In genomic region chr17:17013828-17014747, GRCh38 we compare ENCODE assay signal across 14 cellular contexts. TPM values are rescaled to one million over a fixed set of nuclear protein-coding genes. Genes with fewer than 3 reads are reported as not detected.
A peak's percentile ranks its signal among the peaks of the same experiment; 100 is the strongest.
DNase-seq lines count a peak whose midpoint lies in the region; ATAC-seq, FAIRE-seq and TF ChIP-seq lines count a peak whose summit lies in the region.
"Not testable (repeated sequence)": the region's sequence is repeated elsewhere in the genome, so short reads cannot be mapped to it uniquely, and the experiment has no call there.
"Had no signal": no experiment of that assay in that cellular context is flagged by ENCODE, and none has a peak within 500 bp of the region (broad histone marks: within the 10 kb centered on the region; RNA-seq: fewer than 3 reads in every experiment).

No MANE protein-coding gene starts in this region.

- not testable (repeated sequence) for FAIRE-seq in keratinocyte (lab: Jason Lieb, UNC)

- not testable (repeated sequence) for H3K9me1 ChIP-seq in keratinocyte (ENCODE audit: control insufficient read depth, extremely low read depth, insufficient read depth, low read length)

- peak overlapping the region; percentile 38 for H3K14ac ChIP-seq in neuronal stem cell (ENCODE audit: low read length)

- H3K4me2 ChIP-seq in HCT116 (ENCODE audit: low read length) (peak overlapping the region; percentile 60), keratinocyte (ENCODE audit: control insufficient read depth, extremely low read depth, insufficient read depth, low read depth, low read length) (peak overlapping the region; percentile 51)
- H3K4me2 ChIP-seq in neuronal stem cell (ENCODE audit: insufficient read depth, low read length, poor library complexity, severe bottlenecking) = not testable (repeated sequence)

- no CpG with 5 or more reads among the region's 14 CpGs for WGBS in neuronal stem cell (ENCODE audit: extremely low coverage in 2 of 2, insufficient read length in 2 of 2, insufficient replicate concordance in 1 of 2), 2 donors
- WGBS in stomach, 5 donors = 81 to 95% (median 88%) methylated on average over 9 to 13 of the region's 14 CpGs

- DNase-seq in HCT116 (ENCODE audit: low read depth, low spot score); SJSA1 (ENCODE audit: low read depth in 1 of 2, low spot score in 2 of 2); caudate nucleus (lab: John Stamatoyannopoulos, UW); epithelial cell of prostate (ENCODE audit: low read depth, low spot score); keratinocyte (ENCODE audit: low read depth, low spot score); neuronal stem cell (ENCODE audit: low spot score); stomach: not testable (repeated sequence)

- intact Hi-C loops in HCT116 (cut with micrococcal nuclease); stomach (cut with DNase I; ENCODE audit: low total_unique reads): not testable (repeated sequence)

- not testable (repeated sequence) for H4K8ac ChIP-seq in neuronal stem cell (ENCODE audit: low read depth, low read length)

- not testable (repeated sequence) for H3K27me3 ChIP-seq in HCT116 (ENCODE audit: insufficient read depth, low read length); SJSA1 (replicated peaks); keratinocyte (ENCODE audit: control insufficient read depth, extremely low read depth, insufficient read depth, low read length); neuronal stem cell (ENCODE audit: control insufficient read depth in 3 of 3, insufficient read depth in 3 of 3, low read depth in 1 of 3, low read length in 3 of 3); stomach

- not testable (repeated sequence) for H3K23ac ChIP-seq in neuronal stem cell (ENCODE audit: low read depth, low read length, poor library complexity)

- H2BK120ac ChIP-seq in neuronal stem cell (ENCODE audit: low read depth, low read length) = not testable (repeated sequence)

- not testable (repeated sequence) for H3K4ac ChIP-seq in neuronal stem cell (ENCODE audit: low read length)

- H2AFZ ChIP-seq in HCT116 (ENCODE audit: low read depth, low read length, poor library complexity, severe bottlenecking); keratinocyte (ENCODE audit: control insufficient read depth, low read length); neuronal stem cell (ENCODE audit: low read length): not testable (repeated sequence)

- not testable (repeated sequence) for TF ChIP-seq CTCF in HCT116 (IDR thresholded peaks at IDR 0.05 in 2 of 3, conservative IDR thresholded peaks at IDR 0.05 in 1 of 3; ENCODE audit: borderline replicate concordance in 1 of 3, insufficient read depth in 1 of 3, low read depth in 2 of 3, low read length in 2 of 3); stomach (IDR thresholded peaks at IDR 0.05)
- peak in 1 of 3 experiments; percentile 17 for TF ChIP-seq CTCF in keratinocyte (optimal IDR thresholded peaks at IDR 0.05 in 1 of 3, IDR thresholded peaks at IDR 0.05 in 1 of 3, conservative IDR thresholded peaks at IDR 0.05 in 1 of 3; ENCODE audit: extremely low read depth in 1 of 3, insufficient read depth in 2 of 3, low read length in 3 of 3)

- H3K36me3 ChIP-seq in HCT116 (ENCODE audit: control insufficient read depth in 1 of 2, insufficient read depth in 2 of 2, low read length in 2 of 2); SJSA1; keratinocyte (ENCODE audit: control insufficient read depth in 2 of 2, extremely low read depth in 1 of 2, insufficient read depth in 2 of 2, low read length in 2 of 2); neuronal stem cell (replicated peaks in 1 of 2; ENCODE audit: control insufficient read depth in 2 of 2, insufficient read depth in 2 of 2, low read length in 2 of 2); stomach: not testable (repeated sequence)

- not testable (repeated sequence) for TF ChIP-seq RAD21 in HCT116 (IDR thresholded peaks at IDR 0.05; ENCODE audit: low read depth)

- peak overlapping the region; percentile 20 to 40 for H3K4me3 ChIP-seq in HCT116 (replicated peaks in 1 of 2; ENCODE audit: low read depth in 1 of 2, low read length in 2 of 2)
- H3K4me3 ChIP-seq in SJSA1; keratinocyte (ENCODE audit: control insufficient read depth in 2 of 3, extremely low read depth in 1 of 3, insufficient read depth in 2 of 3, low read depth in 1 of 3, low read length in 3 of 3); neuronal stem cell (ENCODE audit: low read length in 2 of 2); stomach: not testable (repeated sequence)

- H3K9ac ChIP-seq in HCT116 (ENCODE audit: low read length) (peak overlapping the region; percentile 73), keratinocyte (ENCODE audit: control insufficient read depth, extremely low read depth, insufficient read depth, low read length) (peak overlapping the region; percentile 47)
- not testable (repeated sequence) for H3K9ac ChIP-seq in neuronal stem cell (ENCODE audit: low read depth, low read length, poor library complexity)

- not testable (repeated sequence) for H3K9me2 ChIP-seq in HCT116 (ENCODE audit: insufficient read depth)

- H2BK12ac ChIP-seq in neuronal stem cell (ENCODE audit: low read length) = not testable (repeated sequence)

- peaks cover 54 to 76% of the 10 kb centered on the region in 2 experiments for H3K4me1 ChIP-seq in HCT116 (ENCODE audit: control insufficient read depth in 1 of 2, insufficient read depth in 2 of 2, low read length in 2 of 2)
- peaks cover 18% of the 10 kb centered on the region for H3K4me1 ChIP-seq in SJSA1 (replicated peaks)
- H3K4me1 ChIP-seq in keratinocyte (ENCODE audit: control insufficient read depth, extremely low read depth, insufficient read depth, low read length) = peaks cover 36% of the 10 kb centered on the region
- not testable (repeated sequence) for H3K4me1 ChIP-seq in neuronal stem cell (ENCODE audit: control insufficient read depth in 2 of 2, insufficient read depth in 1 of 2, low read depth in 1 of 2, low read length in 2 of 2)
- peaks cover 22 to 41% (median 32%) of the 10 kb centered on the region in 4 donors for H3K4me1 ChIP-seq in stomach

- H3K18ac ChIP-seq in neuronal stem cell (ENCODE audit: low read length) = peak overlapping the region; percentile 76

- ATAC-seq in HCT116 = not testable (repeated sequence)

- H3K79me1 ChIP-seq in neuronal stem cell (ENCODE audit: low read depth, low read length) = not testable (repeated sequence)

- not testable (repeated sequence) for H3K79me2 ChIP-seq in HCT116 (ENCODE audit: insufficient read depth, low read length); keratinocyte (ENCODE audit: control insufficient read depth, insufficient read depth, low read length)

- not testable (repeated sequence) for TF ChIP-seq EP300 in stomach (IDR thresholded peaks at IDR 0.05)

- H3K27ac ChIP-seq in HCT116 (ENCODE audit: low read depth, low read length) (peak overlapping the region; percentile 71), SJSA1 (peak overlapping the region; percentile 62), caudate nucleus (ENCODE audit: low read depth, low read length) (peak overlapping the region; percentile 85), epithelial cell of prostate (peak overlapping the region; percentile 80), keratinocyte (ENCODE audit: control insufficient read depth, insufficient read depth, low read length) (peak overlapping the region; percentile 72), stomach (peak overlapping the region in 3 of 5 donors; percentile 40 to 86 (median 65))
- H3K27ac ChIP-seq in neuronal stem cell (replicated peaks; ENCODE audit: low read length) = not testable (repeated sequence)

- POLR2A ChIA-PET in HCT116 (lab: Charles Lee) = interaction anchor here (3.5 kb wide), 1 partner anchor 14 kb away, joined by 19 read pairs; no protein-coding TSS in a partner anchor

- H2AK5ac ChIP-seq in neuronal stem cell (ENCODE audit: low read depth, low read length) = not testable (repeated sequence)

- dilution Hi-C loops in keratinocyte (cut with MboI; ENCODE audit: extremely low pct_ligation_motif_present, low sequenced_read_pairs) = not testable (repeated sequence)

- not testable (repeated sequence) for H2BK15ac ChIP-seq in neuronal stem cell (ENCODE audit: low read length)

- H2BK5ac ChIP-seq in neuronal stem cell (ENCODE audit: low read length) = not testable (repeated sequence)

- BruUV-seq in HCT116 (replicated peaks; lab: Mats Ljungman, UMichigan) = TSS peak; percentile 80

- H4K20me1 ChIP-seq in HCT116 (ENCODE audit: insufficient read depth); keratinocyte (ENCODE audit: control insufficient read depth, extremely low read depth, insufficient read depth, low read length): not testable (repeated sequence)

- TF ChIP-seq POLR2A in HCT116 (IDR thresholded peaks at IDR 0.05; ENCODE audit: borderline replicate concordance, extremely low read depth, insufficient read depth, insufficient read length); stomach (IDR thresholded peaks at IDR 0.05): not testable (repeated sequence)

- H3K9me3 ChIP-seq in HCT116 (ENCODE audit: control insufficient read depth in 1 of 2, insufficient read depth in 1 of 2, low read depth in 1 of 2, low read length in 2 of 2); SJSA1 (replicated peaks); keratinocyte (ENCODE audit: control insufficient read depth, low read depth, low read length); neuronal stem cell (replicated peaks in 1 of 2; ENCODE audit: control insufficient read depth in 2 of 2, insufficient read depth in 1 of 2, low read depth in 1 of 2, low read length in 2 of 2); stomach: not testable (repeated sequence)

- CTCF ChIA-PET in HCT116 (lab: Charles Lee) = not testable (repeated sequence)

- not testable (repeated sequence) for H4K91ac ChIP-seq in neuronal stem cell (ENCODE audit: low read depth, low read length, poor library complexity)

- RAD21 ChIA-PET in HCT116 (lab: Charles Lee; ENCODE audit: low non-redundant PET in 1 of 2, low total read pairs in 2 of 2, uncharacterized antibody in 2 of 2, unreplicated experiment in 2 of 2) = not testable (repeated sequence)

RNA-seq across cellular contexts. Expression of gene MPRIP, which starts 28.2 kb away (rescaled TPM):
- 258 TPM for total RNA-seq in HCT116 (2021; ENCODE audit: unreplicated experiment)
- polyA plus RNA-seq in HCT116 (2012) = 131 and 153 TPM in 2 replicates
- total RNA-seq in SJSA1 (2014; rRNA removed; shearing (Covaris generic)) = 193 and 199 TPM in 2 replicates
- polyA plus RNA-seq in keratinocyte = 76.4 to 113 TPM (median 93.2 TPM) in 3 replicates
- 241 TPM for polyA plus RNA-seq in keratinocyte (2011; ENCODE audit: low read depth)
- polyA plus RNA-seq in keratinocyte (2011; cell fraction: cytosol; rRNA removed) = 61.6 and 75.3 TPM in 2 replicates
- 160 and 188 TPM in 2 replicates for polyA plus RNA-seq in keratinocyte (2011; cell fraction: nucleus; rRNA removed)
- polyA plus RNA-seq in keratinocyte (2012; ENCODE audit: low replicate concordance) = 132 and 155 TPM in 2 replicates
- 188 to 396 TPM (median 205 TPM) in 3 replicates for polyA minus RNA-seq in keratinocyte
- polyA minus RNA-seq in keratinocyte (2011; cell fraction: cytosol; rRNA and poly(A)+ RNA removed) = 102 TPM
- 123 and 162 TPM in 2 replicates for polyA minus RNA-seq in keratinocyte (2011; cell fraction: nucleus; rRNA and poly(A)+ RNA removed)
- polyA plus RNA-seq in neuronal stem cell (2013, experiment 1 of 2) = 67.7 TPM
- polyA plus RNA-seq in neuronal stem cell (2013, experiment 2 of 2) = 72.4 TPM
- 100 to 1,000 TPM; 145 to 518 (median 261) TPM for total RNA-seq in stomach
- 100 to 1,000 TPM in 2 of 3 donors, 10 to 100 TPM in 1; 80.2 to 123 (median 114) TPM for polyA plus RNA-seq in stomach

RNA-seq across cellular contexts. Expression of gene TNFRSF13B, which starts 42.2 kb away (rescaled TPM):
- total RNA-seq in HCT116 (2021; ENCODE audit: unreplicated experiment) (not detected), stomach (under 1 TPM in 1 of 5 donors, not detected in 4; 0.37 TPM)
- polyA plus RNA-seq in HCT116 (2012) = 0.06 TPM in 1 of 2 replicates, not detected in the other
- not detected in 2 replicates for total RNA-seq in SJSA1 (2014; rRNA removed; shearing (Covaris generic))
- polyA plus RNA-seq in keratinocyte (0.09 TPM in 1 of 3 replicates, not detected in the others), stomach (1 to 10 TPM in 2 of 3 donors, under 1 TPM in 1; 0.25 to 1.8 (median 1.8) TPM)
- polyA plus RNA-seq in keratinocyte (2011; ENCODE audit: low read depth) = not detected
- polyA plus RNA-seq in keratinocyte (2011; cell fraction: cytosol; rRNA removed) = not detected in 2 replicates
- polyA plus RNA-seq in keratinocyte (2011; cell fraction: nucleus; rRNA removed) = not detected in 2 replicates
- not detected in 2 replicates for polyA plus RNA-seq in keratinocyte (2012; ENCODE audit: low replicate concordance)
- not detected in 3 replicates for polyA minus RNA-seq in keratinocyte
- polyA minus RNA-seq in keratinocyte (2011; cell fraction: cytosol; rRNA and poly(A)+ RNA removed) = not detected
- not detected in 2 replicates for polyA minus RNA-seq in keratinocyte (2011; cell fraction: nucleus; rRNA and poly(A)+ RNA removed)
- not detected for polyA plus RNA-seq in neuronal stem cell (2013, experiment 1 of 2)
- polyA plus RNA-seq in neuronal stem cell (2013, experiment 2 of 2) = not detected
- total RNA-seq: A673; Caco-2; CD8-positive, alpha-beta T cell; GM23248; HepG2; HFFc6; HT1080 had no signal
- polyA plus RNA-seq: GM23248, HepG2 had no signal
